ENCODE assay signal across 9 cellular contexts in the genomic region with DNA sequence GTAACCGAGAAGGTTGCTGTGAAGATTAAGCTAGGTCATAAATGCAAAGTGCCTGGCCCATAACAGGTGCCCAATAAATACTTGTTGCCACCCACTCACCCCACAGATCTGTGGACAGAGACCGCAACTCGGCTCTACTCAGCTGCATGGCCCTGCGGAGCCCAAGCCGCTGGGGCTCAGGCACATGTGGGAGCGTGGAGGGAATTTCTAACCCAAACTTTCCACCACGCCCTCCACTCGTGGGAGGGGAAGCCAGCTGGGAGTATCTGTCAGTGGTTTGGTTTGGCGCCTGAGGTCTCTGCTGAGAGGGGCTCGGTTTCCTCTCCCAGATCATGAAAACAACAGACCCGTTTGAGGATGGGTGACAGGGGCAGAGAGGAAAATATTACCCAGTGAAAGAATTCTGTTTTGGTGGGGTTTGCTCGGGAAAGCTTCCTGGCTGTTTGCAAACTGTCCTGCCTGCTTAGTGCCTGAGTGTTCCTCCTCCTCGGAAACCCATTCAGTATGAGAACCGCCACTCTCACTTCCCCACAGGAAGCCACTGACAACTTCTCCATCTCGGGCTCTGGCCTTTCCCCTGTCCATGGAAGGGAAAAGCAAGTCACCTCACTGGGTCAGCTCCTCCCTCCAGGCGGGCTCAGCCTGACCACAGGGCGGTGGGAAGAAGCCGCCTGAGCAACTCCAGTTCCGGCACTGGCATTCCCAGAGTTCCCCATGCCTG.
A peak's percentile ranks its signal among the peaks of the same experiment; 100 is the strongest.
DNase-seq lines count a peak whose midpoint lies in the region; ATAC-seq and TF ChIP-seq lines count a peak whose summit lies in the region.
"Had no signal": no experiment of that assay in that cellular context is flagged by ENCODE, and none has a peak within 500 bp of the region (broad histone marks: within the 10 kb centered on the region; RNA-seq: fewer than 3 reads in every experiment).

No MANE protein-coding gene starts in this region.

- TF ChIP-seq CTCF in GM23338 (conservative IDR thresholded peaks at IDR 0.05; ENCODE audit: low read depth in 2 of 2), result no peak

- H3K4me2 ChIP-seq in GM23338, result no peak overlapping the region

- no peaks in the 10 kb centered on the region for H3K9me2 ChIP-seq in GM23338 (ENCODE audit: insufficient read depth)

- no peak overlapping the region for H3K4me3 Mint-ChIP-seq in GM23338

- DNase-seq in AG08396 (ENCODE audit: low spot score), result peak; percentile 62
- peak in 2 of 3 experiments; percentile 59 to 81 for DNase-seq in activated CD8-positive, alpha-beta memory T cell treated with anti-CD3 and anti-CD28 coated beads for 48 hours (ENCODE audit: low read depth in 2 of 3, low spot score in 2 of 3)
- DNase-seq in globus pallidus (ENCODE audit: low spot score), result peak; percentile 47
- DNase-seq in stimulated activated CD4-positive, alpha-beta T cell treated with anti-CD3 and anti-CD28 coated beads, Interleukin-1b, Interleukin-23, amount 100 ng/mL, for 24 hours (ENCODE audit: low read depth in 4 of 4, low spot score in 1 of 4), result peak in 3 of 4 experiments; percentile 35 to 77 (median 51)
- no peak for DNase-seq in GM23338 (ENCODE audit: low spot score)
- DNase-seq in middle frontal gyrus (ENCODE audit: extremely low spot score, low spot score), result no peak

- no peaks in the 10 kb centered on the region for H3K36me3 ChIP-seq in GM23338 (ENCODE audit: insufficient read depth)
- H3K36me3 ChIP-seq: cardiac muscle cell had no signal

- H2AFZ ChIP-seq in GM23338, result no peak overlapping the region

- H3K79me2 ChIP-seq in GM23338 (replicated peaks; ENCODE audit: insufficient read depth), result no peaks in the 10 kb centered on the region

- H3K4me3 ChIP-seq in GM23338, result no peak overlapping the region
- H3K4me3 ChIP-seq: cardiac muscle cell had no signal

- no peak overlapping the region for H3K27ac Mint-ChIP-seq in GM23338

- peaks cover 11% of the 10 kb centered on the region for H3K4me1 Mint-ChIP-seq in GM23338

- H4K20me1 ChIP-seq in GM23338 (replicated peaks; ENCODE audit: insufficient read depth), result no peaks in the 10 kb centered on the region

- H3K36me3 Mint-ChIP-seq in GM23338 (ENCODE audit: low read depth), result no peaks in the 10 kb centered on the region

- peaks cover 8% of the 10 kb centered on the region for H3K27me3 Mint-ChIP-seq in GM23338 (ENCODE audit: insufficient read depth, low read depth, poor library complexity)

- H3K27me3 ChIP-seq in GM23338 (ENCODE audit: insufficient read depth), result no peaks in the 10 kb centered on the region
- H3K27me3 ChIP-seq: cardiac muscle cell had no signal

- no peaks in the 10 kb centered on the region for H3K9me3 Mint-ChIP-seq in GM23338

- ATAC-seq in GM19455 (IDR thresholded peaks at IDR 0.05; ENCODE audit: unreplicated experiment) (peak; percentile 87), HG03575 (IDR thresholded peaks at IDR 0.05; ENCODE audit: extremely low read depth, insufficient number of reproducible peaks, low FRiP score, unreplicated experiment) (peak; percentile 45), GM23338 (no peak)

- H3K4me1 ChIP-seq in GM23338 (ENCODE audit: insufficient read depth), result no peaks in the 10 kb centered on the region

- no peaks in the 10 kb centered on the region for H3F3A ChIP-seq in GM23338 (replicated peaks; ENCODE audit: low read depth)

- H3K27ac ChIP-seq in GM23338 (ENCODE audit: low read depth), result no peak overlapping the region

TF ChIP-seq in GM23338, 12 proteins besides CTCF, POLR2A, EP300 and RAD21:
- TF ChIP-seq, protein P1, sequence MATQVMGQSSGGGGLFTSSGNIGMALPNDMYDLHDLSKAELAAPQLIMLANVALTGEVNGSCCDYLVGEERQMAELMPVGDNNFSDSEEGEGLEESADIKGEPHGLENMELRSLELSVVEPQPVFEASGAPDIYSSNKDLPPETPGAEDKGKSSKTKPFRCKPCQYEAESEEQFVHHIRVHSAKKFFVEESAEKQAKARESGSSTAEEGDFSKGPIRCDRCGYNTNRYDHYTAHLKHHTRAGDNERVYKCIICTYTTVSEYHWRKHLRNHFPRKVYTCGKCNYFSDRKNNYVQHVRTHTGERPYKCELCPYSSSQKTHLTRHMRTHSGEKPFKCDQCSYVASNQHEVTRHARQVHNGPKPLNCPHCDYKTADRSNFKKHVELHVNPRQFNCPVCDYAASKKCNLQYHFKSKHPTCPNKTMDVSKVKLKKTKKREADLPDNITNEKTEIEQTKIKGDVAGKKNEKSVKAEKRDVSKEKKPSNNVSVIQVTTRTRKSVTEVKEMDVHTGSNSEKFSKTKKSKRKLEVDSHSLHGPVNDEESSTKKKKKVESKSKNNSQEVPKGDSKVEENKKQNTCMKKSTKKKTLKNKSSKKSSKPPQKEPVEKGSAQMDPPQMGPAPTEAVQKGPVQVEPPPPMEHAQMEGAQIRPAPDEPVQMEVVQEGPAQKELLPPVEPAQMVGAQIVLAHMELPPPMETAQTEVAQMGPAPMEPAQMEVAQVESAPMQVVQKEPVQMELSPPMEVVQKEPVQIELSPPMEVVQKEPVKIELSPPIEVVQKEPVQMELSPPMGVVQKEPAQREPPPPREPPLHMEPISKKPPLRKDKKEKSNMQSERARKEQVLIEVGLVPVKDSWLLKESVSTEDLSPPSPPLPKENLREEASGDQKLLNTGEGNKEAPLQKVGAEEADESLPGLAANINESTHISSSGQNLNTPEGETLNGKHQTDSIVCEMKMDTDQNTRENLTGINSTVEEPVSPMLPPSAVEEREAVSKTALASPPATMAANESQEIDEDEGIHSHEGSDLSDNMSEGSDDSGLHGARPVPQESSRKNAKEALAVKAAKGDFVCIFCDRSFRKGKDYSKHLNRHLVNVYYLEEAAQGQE (IDR thresholded peaks at IDR 0.05; ENCODE audit: unreplicated experiment), result no peak
- TF ChIP-seq EZH2phosphoT487 (IDR thresholded peaks at IDR 0.05; ENCODE audit: unreplicated experiment) (no peak), CREB1 (CRISPR knock-in tag; IDR thresholded peaks at IDR 0.05; ENCODE audit: low read depth) (no peak), STAT1 (IDR thresholded peaks at IDR 0.05; ENCODE audit: unreplicated experiment) (no peak)

Comparison
In these comparisons a context has a peak if more than half of its experiments do, and no peak if none do; other contexts are left out.
1. DNase-seq: peak in AG08396 (single experiment), activated CD8-positive, alpha-beta memory T cell treated with anti-CD3 and anti-CD28 coated beads for 48 hours (2 of 3), globus pallidus (single experiment) and stimulated activated CD4-positive, alpha-beta T cell treated with anti-CD3 and anti-CD28 coated beads, Interleukin-1b, Interleukin-23, amount 100 ng/mL, for 24 hours (3 of 4); none in GM23338 (single experiment) and middle frontal gyrus (single experiment).